25 cellular contexts compared by ENCODE assay signal in the genomic region with DNA sequence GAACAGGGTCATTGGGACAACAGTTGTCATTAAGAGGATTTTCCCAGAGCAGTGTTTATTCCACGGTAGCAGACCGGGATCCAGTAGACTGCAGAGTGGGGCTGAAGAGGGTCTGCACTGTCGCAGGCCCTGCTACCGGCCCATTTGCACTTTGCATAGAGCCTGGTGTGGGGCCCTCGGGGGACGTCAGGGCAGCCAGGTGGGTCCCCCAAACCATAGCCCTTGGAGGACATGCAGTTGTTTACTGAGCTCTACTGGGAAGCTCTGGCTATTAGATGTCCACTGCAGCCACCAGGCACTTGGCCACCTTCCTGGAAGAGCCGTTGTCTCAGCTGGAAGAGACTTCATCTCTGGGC. TPM values are rescaled to one million over a fixed set of nuclear protein-coding genes. Genes with fewer than 3 reads are reported as not detected.
DNase-seq lines count a peak whose midpoint lies in the region; ATAC-seq, FAIRE-seq and TF ChIP-seq lines count a peak whose summit lies in the region.
"Had no signal": no experiment of that assay in that cellular context is flagged by ENCODE, and none has a peak within 500 bp of the region (broad histone marks: within the 10 kb centered on the region; RNA-seq: fewer than 3 reads in every experiment).

No MANE protein-coding gene starts in this region.

- no peak overlapping the region for H3K27ac ChIP-seq in A549
- H3K27ac ChIP-seq in H1 (ENCODE audit: low read depth, low read length): no peak overlapping the region
- no peak overlapping the region for H3K27ac ChIP-seq in neural progenitor cell
- H3K27ac ChIP-seq: 22Rv1; BLaER1 treated with 17β-estradiol and CSF1 and Interleukin-3, amounts not matched to agents 10 nM and 100 nM had no signal

- no peak overlapping the region for H4K8ac ChIP-seq in H1 (ENCODE audit: extremely low read depth, insufficient read depth, low read length)

- no peak for DNase-seq in A549 (ENCODE audit: low read depth in 1 of 2, low spot score in 1 of 2)
- no peak for DNase-seq in H1 (ENCODE audit: low read depth in 1 of 2, low spot score in 2 of 2)
- no peak for DNase-seq in neural progenitor cell (ENCODE audit: low spot score)
- no peak for DNase-seq in DMS 273 treated with DMSO at 0.1 percent for 48 hours (lab: John Stamatoyannopoulos, UW)
- DNase-seq in stimulated activated effector memory CD8-positive, alpha-beta T cell treated with anti-CD3 and anti-CD28 coated beads, Interleukin-12 subunit alpha, Interleukin-12 subunit beta, amount 100 ng/mL, for 72 hours (ENCODE audit: low spot score in 2 of 2): no peak
- DNase-seq in activated naive CD4-positive, alpha-beta T cell treated with anti-CD3 and anti-CD28 coated beads for 36 hours: no peak
- DNase-seq: ACHN; AML-193; BE2C; CD4-positive, alpha-beta T cell; CD8-positive, alpha-beta memory T cell; DMS79 treated with DMSO at 0.1 percent for 48 hours; GF-D8; HFFc6 had no signal

- H2BK12ac ChIP-seq in H1 (ENCODE audit: low read depth, low read length): 0 out of 2 replicates have a peak overlapping the region, but pooled peaks have one; percentile 94

- no peak overlapping the region for H4K91ac ChIP-seq in H1 (replicated peaks; ENCODE audit: insufficient read length, low read length)

- no peaks in the 10 kb centered on the region for H4K20me1 ChIP-seq in H1 (replicated peaks in 1 of 2; ENCODE audit: control insufficient read depth in 1 of 2, insufficient read depth in 2 of 2, low read length in 2 of 2)
- no peaks in the 10 kb centered on the region for H4K20me1 ChIP-seq in neural progenitor cell (ENCODE audit: low read depth)
- H4K20me1 ChIP-seq: BLaER1 treated with 17β-estradiol and CSF1 and Interleukin-3, amounts not matched to agents 10 nM and 100 nM had no signal

- no peak overlapping the region for H3K4me3 Mint-ChIP-seq in neural progenitor cell
- H3K4me3 Mint-ChIP-seq in stimulated activated effector memory CD8-positive, alpha-beta T cell treated with anti-CD3 and anti-CD28 coated beads, Interleukin-12 subunit alpha, Interleukin-12 subunit beta, amount 100 ng/mL, for 72 hours: no peak overlapping the region
- no peak overlapping the region for H3K4me3 Mint-ChIP-seq in activated naive CD4-positive, alpha-beta T cell treated with anti-CD3 and anti-CD28 coated beads for 36 hours
- H3K4me3 Mint-ChIP-seq: CD4-positive, alpha-beta T cell; CD8-positive, alpha-beta memory T cell; GM23338; HFFc6 had no signal

- H3K79me2 ChIP-seq in H1 (ENCODE audit: control insufficient read depth in 1 of 2, insufficient read depth in 2 of 2, low read length in 2 of 2) (no peaks in the 10 kb centered on the region), neural progenitor cell (ENCODE audit: low read depth) (no peaks in the 10 kb centered on the region)

- no peak overlapping the region for H3K4me2 ChIP-seq in A549
- no peak overlapping the region for H3K4me2 ChIP-seq in H1 (ENCODE audit: insufficient read depth in 1 of 2, low read depth in 2 of 2, low read length in 2 of 2)
- H3K4me2 ChIP-seq in neural progenitor cell: no peak overlapping the region
- H3K4me2 ChIP-seq: GM23338 had no signal

- intact Hi-C loops in activated naive CD4-positive, alpha-beta T cell treated with anti-CD3 and anti-CD28 coated beads for 36 hours (cut with micrococcal nuclease): no loop called here

- H4K5ac ChIP-seq in H1 (ENCODE audit: insufficient read length, low read depth, low read length): no peak overlapping the region

- no peaks in the 10 kb centered on the region for H3K23me2 ChIP-seq in H1 (ENCODE audit: low read depth, low read length)

- H2AK5ac ChIP-seq in H1 (ENCODE audit: low read depth, low read length): 0 out of 2 replicates have a peak overlapping the region, but pooled peaks have one; percentile 7

- H3K9me3 Mint-ChIP-seq in neural progenitor cell: peaks cover 5% of the 10 kb centered on the region
- H3K9me3 Mint-ChIP-seq in stimulated activated effector memory CD8-positive, alpha-beta T cell treated with anti-CD3 and anti-CD28 coated beads, Interleukin-12 subunit alpha, Interleukin-12 subunit beta, amount 100 ng/mL, for 72 hours: no peaks in the 10 kb centered on the region
- no peaks in the 10 kb centered on the region for H3K9me3 Mint-ChIP-seq in activated naive CD4-positive, alpha-beta T cell treated with anti-CD3 and anti-CD28 coated beads for 36 hours
- H3K9me3 Mint-ChIP-seq: CD14-positive monocyte; CD4-positive, alpha-beta T cell; CD8-positive, alpha-beta memory T cell; GM23338; HFFc6 had no signal

- TF ChIP-seq POLR2A in A549 (IDR thresholded peaks at IDR 0.05; ENCODE audit: low read length) (no peak), H1 (IDR thresholded peaks at IDR 0.05; ENCODE audit: control extremely low read depth in 1 of 2, low read depth in 2 of 2, low read length in 2 of 2) (no peak)

- H3K9me3 ChIP-seq in A549 (no peaks in the 10 kb centered on the region), H1 (ENCODE audit: insufficient read depth in 2 of 2, low read depth in 1 of 2, low read length in 1 of 2) (no peaks in the 10 kb centered on the region), neural progenitor cell (ENCODE audit: low read depth) (no peaks in the 10 kb centered on the region)
- H3K9me3 ChIP-seq: BE2C; BLaER1 treated with 17β-estradiol and CSF1 and Interleukin-3, amounts not matched to agents 10 nM and 100 nM; HAP-1 had no signal

- no peaks in the 10 kb centered on the region for H3K27me3 ChIP-seq in H1 (replicated peaks in 1 of 4; ENCODE audit: control insufficient read depth in 3 of 4, extremely low read depth in 1 of 4, insufficient read depth in 3 of 4, low read length in 3 of 4)
- H3K27me3 ChIP-seq in neural progenitor cell: no peaks in the 10 kb centered on the region

- ATAC-seq in A549: peak; percentile 14 to 19; a peak in 2 of 6 replicates
- ATAC-seq in stimulated activated effector memory CD8-positive, alpha-beta T cell treated with anti-CD3 and anti-CD28 coated beads, Interleukin-12 subunit alpha, Interleukin-12 subunit beta, amount 100 ng/mL, for 72 hours: no peak

- H2BK15ac ChIP-seq in H1 (ENCODE audit: low read length): peak overlapping the region; percentile 23; the same call in 1 of the 2 replicates

- H3K36me3 ChIP-seq in H1 (ENCODE audit: control insufficient read depth in 2 of 4, insufficient read depth in 4 of 4, low read length in 3 of 4) (no peaks in the 10 kb centered on the region), neural progenitor cell (no peaks in the 10 kb centered on the region)
- H3K36me3 ChIP-seq: BE2C; BLaER1 treated with 17β-estradiol and CSF1 and Interleukin-3, amounts not matched to agents 10 nM and 100 nM; HAP-1 had no signal

- no peaks in the 10 kb centered on the region for H3K79me1 ChIP-seq in H1 (ENCODE audit: low read depth, low read length)

- H3K18ac ChIP-seq in H1 (ENCODE audit: extremely low read depth, low read length): no peak overlapping the region

- no peak overlapping the region for H3K56ac ChIP-seq in H1 (replicated peaks; ENCODE audit: insufficient read length, low read depth, low read length)

- H2BK5ac ChIP-seq in H1 (ENCODE audit: low read depth, low read length): no peak overlapping the region

- peak overlapping the region; percentile 78 for H3K27ac Mint-ChIP-seq in neural progenitor cell
- H3K27ac Mint-ChIP-seq in stimulated activated effector memory CD8-positive, alpha-beta T cell treated with anti-CD3 and anti-CD28 coated beads, Interleukin-12 subunit alpha, Interleukin-12 subunit beta, amount 100 ng/mL, for 72 hours: no peak overlapping the region
- no peak overlapping the region for H3K27ac Mint-ChIP-seq in activated naive CD4-positive, alpha-beta T cell treated with anti-CD3 and anti-CD28 coated beads for 36 hours
- H3K27ac Mint-ChIP-seq: CD4-positive, alpha-beta T cell; CD8-positive, alpha-beta memory T cell; GM23338; HFFc6 had no signal

- FAIRE-seq in A549 (lab: Jason Lieb, UNC) (no peak), H1 (lab: Jason Lieb, UNC) (no peak)
- FAIRE-seq: A204.1, D721Med, GM12891, GM18507, H54 had no signal

- H3K4me1 ChIP-seq in A549: no peaks in the 10 kb centered on the region
- H3K4me1 ChIP-seq in H1 (replicated peaks in 1 of 4; ENCODE audit: control insufficient read depth in 3 of 4, insufficient read depth in 4 of 4, low read length in 3 of 4): peaks cover 8 to 24% (median 15%) of the 10 kb centered on the region in 4 experiments; a peak in 6 of 7 replicates
- peaks cover 17% of the 10 kb centered on the region for H3K4me1 ChIP-seq in neural progenitor cell
- H3K4me1 ChIP-seq: BE2C, HAP-1 had no signal

- no peak overlapping the region for H2AFZ ChIP-seq in H1 (ENCODE audit: low read length)
- H2AFZ ChIP-seq in neural progenitor cell (replicated peaks): no peak overlapping the region

- 62% methylated on average over 7 of the region's 7 CpGs for WGBS in A549 (ENCODE audit: missing lambda C conversion rate)
- 93% methylated on average over 7 of the region's 7 CpGs; no CpG with 5 or more reads in 1 of the 2 experiments for WGBS in H1 (ENCODE audit: extremely low coverage in 1 of 2, insufficient coverage in 1 of 2, insufficient read length in 1 of 2, insufficient replicate concordance in 2 of 2, low coverage in 1 of 2, low lambda C conversion rate in 2 of 2, missing lambda C conversion rate in 1 of 2), 2 experiments

- no peak overlapping the region for H2BK120ac ChIP-seq in H1 (replicated peaks; ENCODE audit: low read depth, low read length)

- no peak for TF ChIP-seq CTCF in A549 (IDR thresholded peaks at IDR 0.05)
- no peak for TF ChIP-seq CTCF in H1 (IDR thresholded peaks at IDR 0.05; ENCODE audit: control extremely low read depth in 1 of 3, insufficient read depth in 1 of 3, low read depth in 1 of 3, low read length in 3 of 3)
- TF ChIP-seq CTCF in neural progenitor cell (IDR thresholded peaks at IDR 0.05): no peak

- POLR2A ChIA-PET in A549 (lab: Yijun Ruan, JAX) (no interaction called here), H1 (lab: Charles Lee; ENCODE audit: partially characterized antibody) (no interaction called here)

- CTCF ChIA-PET in A549 (lab: Yijun Ruan, JAX): interaction anchor here (1.5 kb wide), 1 partner anchor 20 kb away, joined by 4 read pairs; no protein-coding TSS in a partner anchor
- CTCF ChIA-PET in H1 (lab: Charles Lee; ENCODE audit: partially characterized antibody): interaction anchor here (2.1 kb wide), 1 partner anchor 15 kb away, joined by 6 read pairs; no protein-coding TSS in a partner anchor
- CTCF ChIA-PET in activated naive CD4-positive, alpha-beta T cell treated with anti-CD3 and anti-CD28 coated beads for 36 hours (lab: Charles Lee): no interaction called here

- H3K14ac ChIP-seq in H1 (ENCODE audit: insufficient read length): no peak overlapping the region

- peaks cover 28% of the 10 kb centered on the region for H3K4me1 Mint-ChIP-seq in neural progenitor cell
- H3K4me1 Mint-ChIP-seq in stimulated activated effector memory CD8-positive, alpha-beta T cell treated with anti-CD3 and anti-CD28 coated beads, Interleukin-12 subunit alpha, Interleukin-12 subunit beta, amount 100 ng/mL, for 72 hours: peaks cover 8% of the 10 kb centered on the region
- H3K4me1 Mint-ChIP-seq in activated naive CD4-positive, alpha-beta T cell treated with anti-CD3 and anti-CD28 coated beads for 36 hours (ENCODE audit: low read depth): peaks cover 20% of the 10 kb centered on the region
- H3K4me1 Mint-ChIP-seq: CD14-positive monocyte had no signal

- TF ChIP-seq RAD21 in A549 (conservative IDR thresholded peaks at IDR 0.05 in 1 of 2, IDR thresholded peaks at IDR 0.05 in 1 of 2) (no peak), H1 (IDR thresholded peaks at IDR 0.05 in 1 of 2, conservative IDR thresholded peaks at IDR 0.05 in 1 of 2; ENCODE audit: low read depth in 2 of 2, low read length in 2 of 2) (no peak)

- peaks cover 9% of the 10 kb centered on the region for H3F3A ChIP-seq in neural progenitor cell (ENCODE audit: low read depth)

- H3K23ac ChIP-seq in H1 (ENCODE audit: insufficient read length): no peak overlapping the region

- H3K27me3 Mint-ChIP-seq in neural progenitor cell (ENCODE audit: insufficient read depth, low read depth): peaks cover 12% of the 10 kb centered on the region
- peaks cover 7% of the 10 kb centered on the region for H3K27me3 Mint-ChIP-seq in activated naive CD4-positive, alpha-beta T cell treated with anti-CD3 and anti-CD28 coated beads for 36 hours (ENCODE audit: low read depth)

- peak overlapping the region; percentile 11; the same call in 1 of the 2 replicates for H2BK20ac ChIP-seq in H1 (ENCODE audit: low read length)

- no peak for TF ChIP-seq EP300 in A549 (IDR thresholded peaks at IDR 0.05)
- no peak for TF ChIP-seq EP300 in H1 (IDR thresholded peaks at IDR 0.05; ENCODE audit: borderline replicate concordance in 1 of 2, low read depth in 2 of 2, low read length in 2 of 2)

- no peaks in the 10 kb centered on the region for H3K36me3 Mint-ChIP-seq in neural progenitor cell
- H3K36me3 Mint-ChIP-seq in stimulated activated effector memory CD8-positive, alpha-beta T cell treated with anti-CD3 and anti-CD28 coated beads, Interleukin-12 subunit alpha, Interleukin-12 subunit beta, amount 100 ng/mL, for 72 hours: no peaks in the 10 kb centered on the region
- H3K36me3 Mint-ChIP-seq in activated naive CD4-positive, alpha-beta T cell treated with anti-CD3 and anti-CD28 coated beads for 36 hours (ENCODE audit: low read depth): no peaks in the 10 kb centered on the region
- H3K36me3 Mint-ChIP-seq: CD14-positive monocyte had no signal

- no peak overlapping the region for H3K4ac ChIP-seq in H1 (replicated peaks; ENCODE audit: insufficient read length, low read depth, low read length)

- no peak overlapping the region for H3K4me3 ChIP-seq in A549
- H3K4me3 ChIP-seq in H1 (ENCODE audit: extremely low read depth in 1 of 4, insufficient read depth in 2 of 4, low read depth in 3 of 4, low read length in 4 of 4): no peak overlapping the region
- H3K4me3 ChIP-seq in neural progenitor cell: no peak overlapping the region
- H3K4me3 ChIP-seq: BLaER1 treated with 17β-estradiol and CSF1 and Interleukin-3, amounts not matched to agents 10 nM and 100 nM; GM23338; HAP-1 had no signal

- H3K9ac ChIP-seq in H1 (replicated peaks in 1 of 4; ENCODE audit: extremely low read depth in 1 of 4, low read depth in 3 of 4, low read length in 3 of 4) (no peak overlapping the region), neural progenitor cell (no peak overlapping the region)
- H3K9ac ChIP-seq: BLaER1 treated with 17β-estradiol and CSF1 and Interleukin-3, amounts not matched to agents 10 nM and 100 nM had no signal

RNA-seq across cellular contexts. Expression of a gene that starts 45.8 kb away (rescaled TPM):
- polyA plus RNA-seq in A549 (2011; rRNA removed) (0.50 and 1.3 TPM in 2 replicates), A549 (2017; fragmentation: RNase III; extraction: RNeasy Plus Mini Kit Qiagen cat#74134 plus additional on column Dnase treatment) (0.54 to 0.62 TPM (median 0.62 TPM) in 3 replicates), H1 (2011; rRNA removed) (0.08 and 0.15 TPM in 2 replicates)
- polyA plus RNA-seq in A549 (2012; cell fraction: cytosol; rRNA removed): 0.29 and 0.48 TPM in 2 replicates
- 2.5 and 2.8 TPM in 2 replicates for polyA plus RNA-seq in A549 (2012; cell fraction: nucleus; rRNA removed)
- 0.74 and 1.0 TPM in 2 replicates for polyA minus RNA-seq in A549 (2011; rRNA and poly(A)+ RNA removed)
- not detected in 2 replicates for total RNA-seq in H1 (2021; fragmentation: NEBNext Ultra II Directional; extraction: Animal tissue kit (Norgen Biotek cat#: 25700))
- polyA plus RNA-seq in H1 (2011; cell fraction: cytosol; rRNA removed): 0.06 TPM
- 0.47 TPM for polyA plus RNA-seq in H1 (2011; cell fraction: nucleus; rRNA removed)
- 0.09 TPM in 1 of 4 replicates, not detected in the others for polyA plus RNA-seq in H1 (2012, experiment 1 of 2)
- not detected for polyA plus RNA-seq in H1 (2012, experiment 2 of 2)
- polyA plus RNA-seq in H1 (2013, experiment 1 of 2): 0.04 TPM
- polyA plus RNA-seq in H1 (2013, experiment 2 of 2): 0.06 TPM
- not detected in 2 replicates for polyA minus RNA-seq in H1 (2011; rRNA and poly(A)+ RNA removed)
- polyA minus RNA-seq in H1 (2011; cell fraction: cytosol; rRNA and poly(A)+ RNA removed): not detected
- polyA minus RNA-seq in H1 (2011; cell fraction: nucleus; rRNA and poly(A)+ RNA removed): not detected
- not detected in 2 replicates for total RNA-seq in neural progenitor cell (ENCODE audit: low replicate concordance)
- not detected for total RNA-seq in activated naive CD4-positive, alpha-beta T cell treated with anti-CD3 and anti-CD28 coated beads for 36 hours
- total RNA-seq: Daoy, GM23338, HFFc6 had no signal
- polyA plus RNA-seq: CD14-positive monocyte; CD8-positive, alpha-beta memory T cell had no signal
